In the genomic region with DNA sequence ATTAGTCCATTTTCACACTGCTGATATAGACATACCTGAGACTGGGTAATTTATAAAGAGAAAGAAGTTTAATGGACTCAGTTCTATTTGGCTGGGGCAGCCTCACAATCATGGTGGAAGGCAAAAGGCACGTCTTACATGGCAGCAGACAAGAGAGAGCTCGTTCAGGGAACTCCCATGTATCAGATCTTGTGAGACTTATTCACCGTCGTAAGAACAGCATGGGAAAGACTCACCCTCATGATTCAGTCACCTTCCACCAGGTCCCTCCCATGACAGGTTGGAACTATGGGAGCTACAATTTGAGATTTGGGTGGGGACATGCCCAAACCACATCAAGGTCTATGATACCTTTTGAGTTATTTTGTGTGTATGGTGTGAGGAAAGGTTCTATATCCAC, we compare ENCODE assay signal across 17 cellular contexts.
"Had no signal": no experiment of that assay in that cellular context is flagged by ENCODE, and none has a peak within 500 bp of the region (broad histone marks: within the 10 kb centered on the region; RNA-seq: fewer than 3 reads in every experiment).

No MANE protein-coding gene starts in this region.

- H3K27ac Mint-ChIP-seq: naive B cell; stimulated activated naive CD8-positive, alpha-beta T cell treated with anti-CD3 and anti-CD28 coated beads, Interleukin-15, Interleukin-2, amounts not matched to agents 100 ng/mL and 50 ng/mL, for 24 hours had no signal

- H3K4me3 Mint-ChIP-seq: effector memory CD8-positive, alpha-beta T cell; naive B cell; stimulated activated naive CD8-positive, alpha-beta T cell treated with anti-CD3 and anti-CD28 coated beads, Interleukin-15, Interleukin-2, amounts not matched to agents 100 ng/mL and 50 ng/mL, for 24 hours had no signal

- FAIRE-seq: small intestine had no signal

- H3K9me3 Mint-ChIP-seq: effector memory CD8-positive, alpha-beta T cell had no signal

- DNase-seq: effector memory CD8-positive, alpha-beta T cell; esophagus squamous epithelium; foreskin fibroblast; glutamatergic neuron; islet precursor cell; left lung; lower lobe of right lung; mesendoderm; naive B cell; small intestine; stimulated activated CD4-positive, alpha-beta T cell treated with anti-CD3 and anti-CD28 coated beads, Interleukin-12 subunit alpha, Interleukin-12 subunit beta, amount 100 ng/mL, for 4 hours; upper lobe of left lung had no signal

- ATAC-seq: effector memory CD8-positive, alpha-beta T cell; gastroesophageal sphincter; left lung had no signal

- H3K4me3 ChIP-seq: esophagus squamous epithelium, gastroesophageal sphincter, left lung, lower lobe of right lung, tibial artery, upper lobe of left lung had no signal

- H3K9me3 ChIP-seq: gastroesophageal sphincter, lower lobe of right lung, neutrophil, tibial artery, upper lobe of left lung had no signal

- H3K4me1 Mint-ChIP-seq: naive B cell had no signal

- H3K27ac ChIP-seq: epithelial cell of prostate, left lung, lower lobe of right lung, neutrophil, tibial artery, upper lobe of left lung had no signal

- H3K27me3 ChIP-seq: gastroesophageal sphincter, left lung, tibial artery, upper lobe of left lung had no signal

- H3K36me3 ChIP-seq: esophagus squamous epithelium, gastroesophageal sphincter, left lung, lower lobe of right lung, neutrophil, tibial artery, upper lobe of left lung had no signal
